Comparison of ENCODE assay signal across 13 cellular contexts in genomic region chr3:172208586-172209332, GRCh38.
DNase-seq lines count a peak whose midpoint lies in the region; ATAC-seq and TF ChIP-seq lines count a peak whose summit lies in the region.
"Had no signal": no experiment of that assay in that cellular context is flagged by ENCODE, and none has a peak within 500 bp of the region (broad histone marks: within the 10 kb centered on the region; RNA-seq: fewer than 3 reads in every experiment).

No MANE protein-coding gene starts in this region.

- no peaks in the 10 kb centered on the region for H3K4me1 ChIP-seq in naive thymus-derived CD4-positive, alpha-beta T cell (ENCODE audit: control insufficient read depth in 2 of 2, insufficient read depth in 2 of 2, low read length in 2 of 2)

- TF ChIP-seq CTCF in CD14-positive monocyte (IDR thresholded peaks at IDR 0.05): no peak

- peak; percentile 36 for ATAC-seq in naive thymus-derived CD4-positive, alpha-beta T cell
- ATAC-seq in HG02981 (IDR thresholded peaks at IDR 0.05; ENCODE audit: unreplicated experiment): no peak

- H3K9me3 ChIP-seq in naive thymus-derived CD4-positive, alpha-beta T cell (ENCODE audit: control insufficient read depth in 2 of 3, low read length in 3 of 3): peaks cover 0 to 14% (median 0%) of the 10 kb centered on the region in 3 experiments
- H3K9me3 ChIP-seq: testis had no signal

- intact Hi-C loops in CD14-positive monocyte (cut with micrococcal nuclease): no loop called here
- intact Hi-C loops in naive thymus-derived CD4-positive, alpha-beta T cell (cut with micrococcal nuclease): no loop called here

- H3K4me1 Mint-ChIP-seq in CD14-positive monocyte: peaks cover 37% of the 10 kb centered on the region
- H3K4me1 Mint-ChIP-seq in naive thymus-derived CD4-positive, alpha-beta T cell: peaks cover 4 to 31% (median 13%) of the 10 kb centered on the region in 7 donors
- H3K4me1 Mint-ChIP-seq: activated B cell treated with CpG ODN at 0.5 μM for 24 hours, B cell had no signal

- peak overlapping the region; percentile 53 to 88 (median 73) for H3K27ac Mint-ChIP-seq in CD14-positive monocyte
- peak overlapping the region in 1 of 9 donors; percentile 67 for H3K27ac Mint-ChIP-seq in naive thymus-derived CD4-positive, alpha-beta T cell
- H3K27ac Mint-ChIP-seq: activated B cell treated with CpG ODN at 0.5 μM for 24 hours, B cell had no signal

- CTCF ChIA-PET in naive thymus-derived CD4-positive, alpha-beta T cell (lab: Charles Lee): no interaction called here

- H3K36me3 Mint-ChIP-seq in CD14-positive monocyte: peaks cover 21 to 27% of the 10 kb centered on the region in 2 donors
- H3K36me3 Mint-ChIP-seq in naive thymus-derived CD4-positive, alpha-beta T cell: peaks cover 10 to 53% (median 30%) of the 10 kb centered on the region in 5 donors

- H3K36me3 ChIP-seq in naive thymus-derived CD4-positive, alpha-beta T cell (ENCODE audit: control insufficient read depth in 2 of 3, insufficient read depth in 3 of 3, low read length in 3 of 3): no peaks in the 10 kb centered on the region

- no peaks in the 10 kb centered on the region for H3K27me3 Mint-ChIP-seq in CD14-positive monocyte (ENCODE audit: low read depth in 3 of 3)
- no peaks in the 10 kb centered on the region for H3K27me3 Mint-ChIP-seq in naive thymus-derived CD4-positive, alpha-beta T cell
- H3K27me3 Mint-ChIP-seq: activated B cell treated with CpG ODN at 0.5 μM for 24 hours, B cell had no signal

- H3K4me3 ChIP-seq in naive thymus-derived CD4-positive, alpha-beta T cell (ENCODE audit: low read length): no peak overlapping the region
- H3K4me3 ChIP-seq: testis had no signal

- H3K9me3 Mint-ChIP-seq in CD14-positive monocyte: peaks cover 0 to 4% (median 0%) of the 10 kb centered on the region in 7 donors
- peaks cover 6 to 26% (median 12%) of the 10 kb centered on the region in 11 donors for H3K9me3 Mint-ChIP-seq in naive thymus-derived CD4-positive, alpha-beta T cell

- peak overlapping the region; percentile 37 for H3K27ac ChIP-seq in epithelial cell of prostate
- H3K27ac ChIP-seq in naive thymus-derived CD4-positive, alpha-beta T cell (ENCODE audit: low read depth, low read length): no peak overlapping the region
- H3K27ac ChIP-seq: testis had no signal

- DNase-seq in CD14-positive monocyte (ENCODE audit: low spot score): no peak
- peak; percentile 42 for DNase-seq in NCI-H2029 treated with DMSO at 0.1 percent for 48 hours (lab: John Stamatoyannopoulos, UW)
- DNase-seq in epithelial cell of prostate (ENCODE audit: low read depth, low spot score): peak; percentile 8
- DNase-seq in naive thymus-derived CD4-positive, alpha-beta T cell: no peak
- no peak for DNase-seq in 8988T
- no peak for DNase-seq in globus pallidus (ENCODE audit: low spot score)
- no peak for DNase-seq in activated T-cell treated with anti-CD3 and anti-CD28 coated beads, Interleukin-2, amount 50 U/mL, for 48 hours
- DNase-seq: activated B cell treated with CpG ODN at 0.5 μM for 24 hours, left colon, NCI-H345, testis had no signal

- no peak overlapping the region for H3K4me3 Mint-ChIP-seq in CD14-positive monocyte
- no peak overlapping the region for H3K4me3 Mint-ChIP-seq in naive thymus-derived CD4-positive, alpha-beta T cell
- H3K4me3 Mint-ChIP-seq: activated B cell treated with CpG ODN at 0.5 μM for 24 hours, B cell had no signal

- H3K27me3 ChIP-seq in naive thymus-derived CD4-positive, alpha-beta T cell (ENCODE audit: control insufficient read depth in 2 of 2, insufficient read depth in 2 of 2, low read length in 2 of 2): no peaks in the 10 kb centered on the region
- H3K27me3 ChIP-seq: testis had no signal

- POLR2A ChIA-PET in naive thymus-derived CD4-positive, alpha-beta T cell (lab: Charles Lee): no interaction called here

Comparison
In these comparisons a context has a peak if more than half of its experiments do, and no peak if none do; other contexts are left out.
1. DNase-seq: peak in NCI-H2029 treated with DMSO at 0.1 percent for 48 hours (single experiment) and epithelial cell of prostate (single experiment); none in CD14-positive monocyte (single experiment), naive thymus-derived CD4-positive, alpha-beta T cell (0 of 9), 8988T (single experiment), globus pallidus (single experiment) and activated T-cell treated with anti-CD3 and anti-CD28 coated beads, Interleukin-2, amount 50 U/mL, for 48 hours (0 of 2).